Comparison of ENCODE assay signal across 8 cellular contexts in the genomic region with DNA sequence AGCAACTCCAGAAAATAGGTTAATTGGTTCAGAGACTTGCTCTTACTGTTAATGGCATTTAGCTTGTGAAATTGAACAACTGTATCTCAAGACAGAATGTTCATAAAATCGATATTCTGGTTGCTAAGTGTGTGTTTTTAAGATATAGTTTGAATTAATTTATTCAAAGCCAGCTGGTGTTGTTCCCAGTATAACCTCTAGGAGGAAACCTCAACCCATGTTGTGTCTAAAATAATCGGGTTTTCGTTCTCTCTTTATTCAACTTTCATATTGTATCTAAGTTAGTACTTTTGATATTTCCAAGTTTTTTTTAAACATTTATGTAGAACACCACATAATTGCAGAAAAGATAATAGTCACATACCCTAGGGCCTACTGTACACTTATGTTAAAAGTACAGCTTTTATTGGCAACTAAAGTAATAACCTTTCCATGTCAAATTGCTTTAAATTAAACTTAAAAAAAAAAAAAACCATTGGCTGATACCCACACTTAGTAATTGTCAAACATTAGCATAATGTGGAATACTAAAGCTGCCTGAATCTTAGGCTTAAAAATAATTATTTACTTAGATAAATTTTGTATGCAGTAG.
A peak's percentile ranks its signal among the peaks of the same experiment; 100 is the strongest.
DNase-seq lines count a peak whose midpoint lies in the region; ATAC-seq and TF ChIP-seq lines count a peak whose summit lies in the region.

No MANE protein-coding gene starts in this region.

- H2AFZ ChIP-seq in PC-9, result no peak overlapping the region

- H3F3A ChIP-seq in PC-9 (ENCODE audit: insufficient read depth, low read depth), result no peaks in the 10 kb centered on the region

- no peaks in the 10 kb centered on the region for H3K36me3 ChIP-seq in PC-9 (ENCODE audit: low read depth)
- H3K36me3 ChIP-seq in upper lobe of left lung, result no peaks in the 10 kb centered on the region

- peak; percentile 65 for TF ChIP-seq CTCF in PC-9 (conservative IDR thresholded peaks at IDR 0.05)
- TF ChIP-seq CTCF in fibroblast of villous mesenchyme (IDR thresholded peaks at IDR 0.05; ENCODE audit: insufficient read depth, low read depth, low read length), result peak; percentile 58
- TF ChIP-seq CTCF in upper lobe of left lung (IDR thresholded peaks at IDR 0.05), result peak; percentile 33 to 65 (median 57)

- CTCF ChIA-PET in PC-9 (lab: Charles Lee), result no interaction called here

- H4K20me1 ChIP-seq in PC-9 (ENCODE audit: insufficient read depth), result no peaks in the 10 kb centered on the region

- DNase-seq in AG08396 (ENCODE audit: low spot score), result peak; percentile 13
- DNase-seq in PC-9, result no peak
- DNase-seq in fibroblast of villous mesenchyme (ENCODE audit: low read depth), result peak; percentile 13
- no peak for DNase-seq in upper lobe of left lung
- DNase-seq in cortex of kidney (lab: John Stamatoyannopoulos, UW), result no peak
- DNase-seq in SHP77 treated with DMSO at 0.1 percent for 48 hours (lab: John Stamatoyannopoulos, UW), result no peak
- DNase-seq in islet precursor cell, result no peak

- H3K4me3 ChIP-seq in PC-9 (no peak overlapping the region), fibroblast of villous mesenchyme (ENCODE audit: low read depth, low read length) (no peak overlapping the region), upper lobe of left lung (no peak overlapping the region)

- no peak overlapping the region for H3K4me2 ChIP-seq in PC-9

- intact Hi-C loops in PC-9 (cut with micrococcal nuclease; ENCODE audit: unreplicated experiment), result no loop called here

- no peaks in the 10 kb centered on the region for H3K9me3 ChIP-seq in PC-9 (ENCODE audit: insufficient read depth, low read depth)
- H3K9me3 ChIP-seq in upper lobe of left lung, result no peaks in the 10 kb centered on the region

- TF ChIP-seq POLR2A in upper lobe of left lung (IDR thresholded peaks at IDR 0.05), result no peak

- no peak for TF ChIP-seq EP300 in upper lobe of left lung (IDR thresholded peaks at IDR 0.05)

- peak; percentile 63 for ATAC-seq in GM19455 (IDR thresholded peaks at IDR 0.05; ENCODE audit: unreplicated experiment)
- ATAC-seq in upper lobe of left lung (ENCODE audit: low FRiP score in 2 of 2), result peak in 1 of 2 donors; percentile 29

- 9% methylated on average over 3 of the region's 3 CpGs for WGBS in upper lobe of left lung, 2 donors

- no peaks in the 10 kb centered on the region for H3K27me3 ChIP-seq in PC-9 (ENCODE audit: insufficient read depth, low read depth)
- H3K27me3 ChIP-seq in upper lobe of left lung, result no peaks in the 10 kb centered on the region

- H3K27ac ChIP-seq in PC-9 (no peak overlapping the region), upper lobe of left lung (no peak overlapping the region)

- no TSS peak for BruUV-seq in PC-9 (replicated peaks; lab: Mats Ljungman, UMichigan)

- POLR2A ChIA-PET in PC-9 (lab: Charles Lee; ENCODE audit: unreplicated experiment), result no interaction called here

- no peaks in the 10 kb centered on the region for H3K4me1 ChIP-seq in PC-9 (replicated peaks; ENCODE audit: insufficient read depth)
- no peaks in the 10 kb centered on the region for H3K4me1 ChIP-seq in upper lobe of left lung

- H3K79me2 ChIP-seq in PC-9 (ENCODE audit: low read depth), result no peaks in the 10 kb centered on the region

- H3K9me2 ChIP-seq in PC-9 (ENCODE audit: insufficient read depth), result no peaks in the 10 kb centered on the region

Comparison
In these comparisons a context has a peak if more than half of its experiments do, and no peak if none do; other contexts are left out.
1. DNase-seq: peak in AG08396 (single experiment) and fibroblast of villous mesenchyme (single experiment); none in PC-9 (0 of 2), upper lobe of left lung (0 of 2), cortex of kidney (single experiment), SHP77 treated with DMSO at 0.1 percent for 48 hours (single experiment) and islet precursor cell (single experiment).
2. Peak in every context shown above with its lines, with median percentiles within 50 percentile points of each other: CTCF ChIP-seq.